2 cellular contexts compared by ENCODE assay signal in the genomic region with DNA sequence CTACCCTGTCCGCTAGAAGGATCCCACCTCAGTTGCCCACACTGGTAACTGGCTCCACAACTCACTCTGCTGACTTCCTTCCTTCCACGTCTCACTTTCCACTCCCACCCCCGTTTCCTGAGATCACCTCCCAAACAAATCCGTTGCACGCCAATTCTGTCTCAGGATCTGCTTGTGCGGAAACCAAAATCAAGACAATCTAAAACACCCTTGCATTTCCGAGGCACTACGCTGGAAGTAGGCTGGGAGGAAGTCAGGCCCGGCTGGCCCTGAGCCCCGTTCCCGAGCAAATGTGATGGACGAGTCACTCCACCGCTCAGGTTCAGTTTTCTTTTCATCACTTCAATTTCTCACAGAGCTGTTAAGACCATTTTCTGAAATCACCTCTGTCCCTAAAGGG.
TF ChIP-seq lines count a peak whose summit lies in the region.

No MANE protein-coding gene starts in this region.

TF ChIP-seq in SK-N-SH, 30 proteins besides CTCF, POLR2A, EP300 and RAD21 (continued from another document):
- TF ChIP-seq NRF1 (IDR thresholded peaks at IDR 0.05; ENCODE audit: low read depth, low read length): no peak
- TF ChIP-seq, protein P1, sequence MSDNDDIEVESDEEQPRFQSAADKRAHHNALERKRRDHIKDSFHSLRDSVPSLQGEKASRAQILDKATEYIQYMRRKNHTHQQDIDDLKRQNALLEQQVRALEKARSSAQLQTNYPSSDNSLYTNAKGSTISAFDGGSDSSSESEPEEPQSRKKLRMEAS (IDR thresholded peaks at IDR 0.05; ENCODE audit: low read depth): no peak
- TF ChIP-seq, protein P2, sequence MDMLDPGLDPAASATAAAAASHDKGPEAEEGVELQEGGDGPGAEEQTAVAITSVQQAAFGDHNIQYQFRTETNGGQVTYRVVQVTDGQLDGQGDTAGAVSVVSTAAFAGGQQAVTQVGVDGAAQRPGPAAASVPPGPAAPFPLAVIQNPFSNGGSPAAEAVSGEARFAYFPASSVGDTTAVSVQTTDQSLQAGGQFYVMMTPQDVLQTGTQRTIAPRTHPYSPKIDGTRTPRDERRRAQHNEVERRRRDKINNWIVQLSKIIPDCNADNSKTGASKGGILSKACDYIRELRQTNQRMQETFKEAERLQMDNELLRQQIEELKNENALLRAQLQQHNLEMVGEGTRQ (IDR thresholded peaks at IDR 0.05; ENCODE audit: borderline replicate concordance, low read depth, low read length): no peak
- no peak for TF ChIP-seq JUND (IDR thresholded peaks at IDR 0.05)
TF ChIP-seq in SK-N-SH: peak in this region for 0.

TF ChIP-seq in SK-N-SH treated with all-trans-retinoic acid at 6 μM for 48 hours, 23 proteins besides CTCF, POLR2A, EP300 and RAD21 (continued from another document):
- TF ChIP-seq, protein P3, sequence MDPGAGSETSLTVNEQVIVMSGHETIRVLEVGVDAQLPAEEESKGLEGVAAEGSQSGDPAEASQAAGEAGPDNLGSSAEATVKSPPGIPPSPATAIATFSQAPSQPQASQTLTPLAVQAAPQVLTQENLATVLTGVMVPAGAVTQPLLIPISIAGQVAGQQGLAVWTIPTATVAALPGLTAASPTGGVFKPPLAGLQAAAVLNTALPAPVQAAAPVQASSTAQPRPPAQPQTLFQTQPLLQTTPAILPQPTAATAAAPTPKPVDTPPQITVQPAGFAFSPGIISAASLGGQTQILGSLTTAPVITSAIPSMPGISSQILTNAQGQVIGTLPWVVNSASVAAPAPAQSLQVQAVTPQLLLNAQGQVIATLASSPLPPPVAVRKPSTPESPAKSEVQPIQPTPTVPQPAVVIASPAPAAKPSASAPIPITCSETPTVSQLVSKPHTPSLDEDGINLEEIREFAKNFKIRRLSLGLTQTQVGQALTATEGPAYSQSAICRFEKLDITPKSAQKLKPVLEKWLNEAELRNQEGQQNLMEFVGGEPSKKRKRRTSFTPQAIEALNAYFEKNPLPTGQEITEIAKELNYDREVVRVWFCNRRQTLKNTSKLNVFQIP (CRISPR knock-in tag; IDR thresholded peaks at IDR 0.05; ENCODE audit: borderline replicate concordance, low read depth): no peak
- TF ChIP-seq, protein P4, sequence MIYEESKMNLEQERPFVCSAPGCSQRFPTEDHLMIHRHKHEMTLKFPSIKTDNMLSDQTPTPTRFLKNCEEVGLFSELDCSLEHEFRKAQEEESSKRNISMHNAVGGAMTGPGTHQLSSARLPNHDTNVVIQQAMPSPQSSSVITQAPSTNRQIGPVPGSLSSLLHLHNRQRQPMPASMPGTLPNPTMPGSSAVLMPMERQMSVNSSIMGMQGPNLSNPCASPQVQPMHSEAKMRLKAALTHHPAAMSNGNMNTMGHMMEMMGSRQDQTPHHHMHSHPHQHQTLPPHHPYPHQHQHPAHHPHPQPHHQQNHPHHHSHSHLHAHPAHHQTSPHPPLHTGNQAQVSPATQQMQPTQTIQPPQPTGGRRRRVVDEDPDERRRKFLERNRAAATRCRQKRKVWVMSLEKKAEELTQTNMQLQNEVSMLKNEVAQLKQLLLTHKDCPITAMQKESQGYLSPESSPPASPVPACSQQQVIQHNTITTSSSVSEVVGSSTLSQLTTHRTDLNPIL (CRISPR knock-in tag; IDR thresholded peaks at IDR 0.05; ENCODE audit: low read depth): no peak
- TF ChIP-seq RARB (CRISPR knock-in tag; IDR thresholded peaks at IDR 0.05) (no peak), ZNF8 (CRISPR knock-in tag; IDR thresholded peaks at IDR 0.05) (no peak), BACH2 (CRISPR knock-in tag; IDR thresholded peaks at IDR 0.05; ENCODE audit: borderline replicate concordance) (no peak), GLIS3 (CRISPR knock-in tag; IDR thresholded peaks at IDR 0.05) (no peak), PPARA (CRISPR knock-in tag; IDR thresholded peaks at IDR 0.05; ENCODE audit: borderline replicate concordance) (no peak), CSDC2 (CRISPR knock-in tag; IDR thresholded peaks at IDR 0.05) (no peak), ISL1 (CRISPR knock-in tag; IDR thresholded peaks at IDR 0.05) (no peak), ZNF70 (CRISPR knock-in tag; IDR thresholded peaks at IDR 0.05) (no peak), ESRRG (CRISPR knock-in tag; IDR thresholded peaks at IDR 0.05) (no peak), ZNF565 (CRISPR knock-in tag; conservative IDR thresholded peaks at IDR 0.05; ENCODE audit: low read depth) (no peak)
